In genomic region chr5:74299833-74300232, GRCh38 we compare ENCODE assay signal across 23 cellular contexts.
DNase-seq lines count a peak whose midpoint lies in the region; ATAC-seq and TF ChIP-seq lines count a peak whose summit lies in the region.
"Had no signal": no experiment of that assay in that cellular context is flagged by ENCODE, and none has a peak within 500 bp of the region (broad histone marks: within the 10 kb centered on the region; RNA-seq: fewer than 3 reads in every experiment).

No MANE protein-coding gene starts in this region.

- no peaks in the 10 kb centered on the region for H3K79me1 ChIP-seq in mesenchymal stem cell (replicated peaks; ENCODE audit: low read length, poor library complexity, severe bottlenecking)

- H3K4ac ChIP-seq in mesenchymal stem cell (ENCODE audit: low read depth in 1 of 2, low read length in 2 of 2) = no peak overlapping the region

- H2AFZ ChIP-seq in mesenchymal stem cell (ENCODE audit: low read depth, low read length) = no peak overlapping the region

- H3K27me3 ChIP-seq in mesenchymal stem cell (ENCODE audit: control insufficient read depth in 1 of 2, insufficient read depth in 1 of 2, low read length in 2 of 2) = no peaks in the 10 kb centered on the region
- H3K27me3 ChIP-seq: BE2C, BLaER1 had no signal

- H2BK12ac ChIP-seq in mesenchymal stem cell (ENCODE audit: low read length in 2 of 2) = no peak overlapping the region

- no peaks in the 10 kb centered on the region for H3K36me3 Mint-ChIP-seq in type B pancreatic cell
- H3K36me3 Mint-ChIP-seq: CD14-positive monocyte; CD4-positive, alpha-beta memory T cell; CD4-positive, CD25-positive, alpha-beta regulatory T cell had no signal

- no peaks in the 10 kb centered on the region for H3K9me3 ChIP-seq in mucosa of descending colon
- H3K9me3 ChIP-seq in mesenchymal stem cell (ENCODE audit: control insufficient read depth, low read length) = no peaks in the 10 kb centered on the region
- H3K9me3 ChIP-seq: BLaER1 had no signal

- in situ Hi-C loops in SK-MEL-5 (cut with HindIII; ENCODE audit: low pct_unique_long_range_greater_than_20kb, low sequenced_read_pairs) = no loop called here

- intact Hi-C loops in left colon (cut with DNase I, micrococcal nuclease) (no loop called here), mucosa of descending colon (cut with DNase I, micrococcal nuclease) (no loop called here)

- H3K36me3 ChIP-seq in mucosa of descending colon (ENCODE audit: low read depth) (no peaks in the 10 kb centered on the region), mesenchymal stem cell (ENCODE audit: control insufficient read depth in 1 of 2, insufficient read depth in 2 of 2, low read depth in 1 of 2, low read length in 2 of 2) (no peaks in the 10 kb centered on the region)
- H3K36me3 ChIP-seq: BE2C, BLaER1 had no signal

- H3K9me3 Mint-ChIP-seq in type B pancreatic cell = peaks cover 4% of the 10 kb centered on the region

- DNase-seq in SK-MEL-5 (ENCODE audit: low read depth, low spot score) = peak; percentile 83
- DNase-seq in left colon = no peak
- DNase-seq in mucosa of descending colon = no peak
- DNase-seq in stimulated activated CD4-positive, alpha-beta T cell treated with anti-CD3 and anti-CD28 coated beads, Interleukin-2, amount 100 ng/mL, for 48 hours = no peak
- no peak for DNase-seq in mesenchymal stem cell
- no peak for DNase-seq in type B pancreatic cell (ENCODE audit: extremely low spot score, unreplicated experiment)
- DNase-seq: 8988T; ACHN; BE2C; C1 segment of cervical spinal cord; CD4-positive, alpha-beta memory T cell; CD4-positive, CD25-positive, alpha-beta regulatory T cell; COR-L47; DMS 273 treated with DMSO at 0.1 percent for 48 hours; DMS153; DMS79; DND-41; EL; GDM1 had no signal

- H3K4me3 ChIP-seq in mucosa of descending colon = no peak overlapping the region
- H3K4me3 ChIP-seq in mesenchymal stem cell (ENCODE audit: insufficient read depth in 1 of 2, low read depth in 1 of 2, low read length in 2 of 2) = no peak overlapping the region
- H3K4me3 ChIP-seq: BLaER1, GM12878 had no signal

- 93% methylated on average over 1 of the region's 2 CpGs for WGBS in mesenchymal stem cell

- ATAC-seq in left colon (peak; percentile 54), mucosa of descending colon (peak; percentile 36), GM21447 (IDR thresholded peaks at IDR 0.05; ENCODE audit: unreplicated experiment) (no peak)
- ATAC-seq: GM12878 had no signal

- H3K4me1 ChIP-seq in mucosa of descending colon (ENCODE audit: low read depth) (no peaks in the 10 kb centered on the region), mesenchymal stem cell (ENCODE audit: control insufficient read depth, insufficient read depth, low read depth, low read length) (no peaks in the 10 kb centered on the region)
- H3K4me1 ChIP-seq: BLaER1 had no signal

- no peak overlapping the region for H3K27ac Mint-ChIP-seq in type B pancreatic cell
- H3K27ac Mint-ChIP-seq: CD14-positive monocyte; CD4-positive, alpha-beta memory T cell; CD4-positive, CD25-positive, alpha-beta regulatory T cell had no signal

- no peak overlapping the region for H3K9ac ChIP-seq in mesenchymal stem cell (ENCODE audit: low read length)
- H3K9ac ChIP-seq: BLaER1 had no signal

- H4K91ac ChIP-seq in mesenchymal stem cell (ENCODE audit: low read length) = no peak overlapping the region

- no peak overlapping the region for H4K8ac ChIP-seq in mesenchymal stem cell (ENCODE audit: low read length)

- H3K4me3 Mint-ChIP-seq in type B pancreatic cell = no peak overlapping the region
- H3K4me3 Mint-ChIP-seq: CD14-positive monocyte; CD4-positive, alpha-beta memory T cell; CD4-positive, CD25-positive, alpha-beta regulatory T cell had no signal

- no peak overlapping the region for H3K18ac ChIP-seq in mesenchymal stem cell (ENCODE audit: low read depth in 1 of 2, low read length in 2 of 2)

- no peak overlapping the region for H2BK5ac ChIP-seq in mesenchymal stem cell (ENCODE audit: low read depth, low read length, poor library complexity, severe bottlenecking)

- no peak overlapping the region for H3K4me2 ChIP-seq in mesenchymal stem cell (ENCODE audit: low read length, poor library complexity, severe bottlenecking)
- H3K4me2 ChIP-seq: BLaER1 had no signal

- no peak overlapping the region for H2AK5ac ChIP-seq in mesenchymal stem cell (ENCODE audit: low read length, severe bottlenecking)

- no peak overlapping the region for H2BK15ac ChIP-seq in mesenchymal stem cell (ENCODE audit: low read depth, poor library complexity, severe bottlenecking)

- no peak for TF ChIP-seq CTCF in mucosa of descending colon (IDR thresholded peaks at IDR 0.05)
- no peak for TF ChIP-seq CTCF in type B pancreatic cell (conservative IDR thresholded peaks at IDR 0.05)

- no peak overlapping the region for H3K23ac ChIP-seq in mesenchymal stem cell (ENCODE audit: low read length in 2 of 2)

- H3K27ac ChIP-seq in mesenchymal stem cell (ENCODE audit: low read length, poor library complexity, severe bottlenecking) = no peak overlapping the region
- H3K27ac ChIP-seq: BLaER1 had no signal

- no peak overlapping the region for H2BK120ac ChIP-seq in mesenchymal stem cell (ENCODE audit: low read depth, low read length)

- no peaks in the 10 kb centered on the region for H3K27me3 Mint-ChIP-seq in type B pancreatic cell

- H3K4me1 Mint-ChIP-seq in type B pancreatic cell (ENCODE audit: unreplicated experiment) = no peaks in the 10 kb centered on the region
- H3K4me1 Mint-ChIP-seq: CD14-positive monocyte; CD4-positive, alpha-beta memory T cell; CD4-positive, CD25-positive, alpha-beta regulatory T cell had no signal

- H3K14ac ChIP-seq in mesenchymal stem cell (ENCODE audit: low read length in 2 of 2) = no peak overlapping the region
